Comparison of ENCODE assay signal across 8 cellular contexts in the genomic region with DNA sequence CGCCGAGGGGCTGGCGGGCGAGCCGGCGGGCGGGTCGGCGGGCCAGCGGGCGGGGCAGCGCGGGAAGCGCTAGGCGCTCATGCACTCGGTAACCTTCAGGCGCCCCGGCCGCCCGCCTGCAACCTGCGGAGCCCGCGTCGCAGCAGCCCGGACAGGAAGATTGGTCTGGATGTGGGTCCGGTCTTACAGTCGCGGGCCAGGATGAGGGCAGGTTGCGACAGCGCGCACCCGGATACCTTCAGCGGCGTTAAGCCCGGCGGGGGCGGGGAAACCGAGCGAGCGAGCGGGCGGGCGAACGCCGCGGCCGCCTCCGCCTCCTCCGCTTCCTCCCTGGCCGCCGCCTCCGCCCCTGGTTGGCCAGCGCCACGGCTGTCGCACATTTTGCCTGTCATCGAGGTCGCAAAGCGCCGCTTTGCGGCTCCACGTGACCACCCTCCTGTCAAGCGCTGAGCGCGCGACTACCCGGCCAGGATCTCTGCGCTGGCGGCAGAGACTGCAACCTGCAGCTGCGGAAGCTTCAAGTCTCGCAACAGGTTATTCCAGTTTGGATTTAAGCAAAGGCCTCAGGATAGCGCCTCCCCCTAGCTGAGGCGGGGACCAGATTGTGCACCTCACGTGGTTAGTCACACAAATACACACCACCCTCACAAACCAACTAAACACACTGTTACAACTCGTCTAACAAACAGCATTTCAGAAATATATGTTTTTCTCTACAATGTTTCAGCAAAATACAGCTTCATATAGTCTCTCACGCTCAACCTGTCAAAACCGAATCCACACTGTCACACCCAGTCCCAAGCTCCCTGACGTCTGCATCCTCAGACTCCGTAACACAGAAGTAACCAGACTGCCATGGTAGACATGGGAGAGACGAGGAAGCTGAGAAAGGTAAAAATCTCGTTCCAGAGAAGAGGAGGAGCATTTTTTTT. TPM values are rescaled to one million over a fixed set of nuclear protein-coding genes. Genes with fewer than 3 reads are reported as not detected.
DNase-seq lines count a peak whose midpoint lies in the region; ATAC-seq and TF ChIP-seq lines count a peak whose summit lies in the region.

A gene (minus strand): TSS at position 355 of the 932 bp plus-strand sequence. CDS start 456 bp downstream, outside the sequence.

- peak; percentile 80 for ATAC-seq in GM19351 (IDR thresholded peaks at IDR 0.05; ENCODE audit: unreplicated experiment)
- ATAC-seq in HG03521 (IDR thresholded peaks at IDR 0.05; ENCODE audit: unreplicated experiment) = peak; percentile 86
- peak; percentile 97 to 99 (median 98) for ATAC-seq in right lobe of liver

- H3K27me3 Mint-ChIP-seq in activated CD4-positive, alpha-beta memory T cell treated with anti-CD3 and anti-CD28 coated beads for 36 hours = no peaks in the 10 kb centered on the region

- WGBS in right lobe of liver (ENCODE audit: insufficient coverage, low coverage, low lambda C conversion rate, missing lambda C conversion rate) = 0% methylated on average over 10 of the region's 80 CpGs

- CTCF ChIA-PET in activated CD4-positive, alpha-beta memory T cell treated with anti-CD3 and anti-CD28 coated beads for 36 hours (lab: Charles Lee) = interaction anchor here (1.1 to 3.8 kb wide), 5 partner anchors 9 to 228 kb away, joined by 4 to 25 read pairs (median 7); a partner anchor contains a TSS

- peaks cover 0 to 14% (median 5%) of the 10 kb centered on the region in 4 donors for H3K4me1 ChIP-seq in right lobe of liver

- H3K4me3 ChIP-seq in dorsolateral prefrontal cortex = peak within 1 kb of the TSS; percentile 51 to 98 (median 80)
- peak within 1 kb of the TSS; percentile 71 to 78 (median 75) for H3K4me3 ChIP-seq in right lobe of liver

- peak within 1 kb of the TSS; percentile 85 for H3K4me3 Mint-ChIP-seq in activated CD4-positive, alpha-beta memory T cell treated with anti-CD3 and anti-CD28 coated beads for 36 hours

- peak; percentile 96 for TF ChIP-seq POLR2A in right lobe of liver (IDR thresholded peaks at IDR 0.05)

- H3K36me3 ChIP-seq in right lobe of liver = no peaks in the 10 kb centered on the region

- no peaks in the 10 kb centered on the region for H3K9me3 ChIP-seq in right lobe of liver

- TF ChIP-seq CTCF in dorsolateral prefrontal cortex (IDR thresholded peaks at IDR 0.05 in 54 of 56, conservative IDR thresholded peaks at IDR 0.05 in 2 of 56; ENCODE audit: low read depth in 1 of 56, partially characterized antibody in 56 of 56) (peak in 55 of 56 donors; percentile 19 to 68 (median 47)), right lobe of liver (IDR thresholded peaks at IDR 0.05) (peak; percentile 15 to 37 (median 19))

- H3K9me3 Mint-ChIP-seq in activated CD4-positive, alpha-beta memory T cell treated with anti-CD3 and anti-CD28 coated beads for 36 hours = no peaks in the 10 kb centered on the region

- POLR2A ChIA-PET in activated CD4-positive, alpha-beta memory T cell treated with anti-CD3 and anti-CD28 coated beads for 36 hours (lab: Charles Lee) = interaction anchor here (0.6 to 1.6 kb wide), 3 partner anchors 10 to 106 kb away, joined by 3 to 20 read pairs (median 3); a partner anchor contains a TSS

- peaks cover 1% of the 10 kb centered on the region for H3K36me3 Mint-ChIP-seq in activated CD4-positive, alpha-beta memory T cell treated with anti-CD3 and anti-CD28 coated beads for 36 hours

- DNase-seq in CD1c-positive myeloid dendritic cell (ENCODE audit: extremely low spot score) = peak; percentile 98
- DNase-seq in NCI-H748 treated with DMSO at 0.1 percent for 48 hours (lab: John Stamatoyannopoulos, UW) = peak; percentile 93
- peak; percentile 98 for DNase-seq in activated CD4-positive, alpha-beta memory T cell treated with anti-CD3 and anti-CD28 coated beads for 36 hours
- DNase-seq in dorsolateral prefrontal cortex = peak; percentile 93 to 98 (median 95)
- DNase-seq in right lobe of liver = peak; percentile 97 to 98 (median 98)
- peak; percentile 92 to 96 for DNase-seq in stimulated activated CD4-positive, alpha-beta T cell treated with anti-CD3 and anti-CD28 coated beads, Interleukin-4, amount 100 ng/mL, for 4 hours

- peak within 1 kb of the TSS; percentile 18 to 97 (median 87) for H3K27ac ChIP-seq in dorsolateral prefrontal cortex
- H3K27ac ChIP-seq in right lobe of liver = peak within 1 kb of the TSS; percentile 71 to 81 (median 76)

- H3K27me3 ChIP-seq in dorsolateral prefrontal cortex (no peaks in the 10 kb centered on the region), right lobe of liver (no peaks in the 10 kb centered on the region)

- intact Hi-C loops in activated CD4-positive, alpha-beta memory T cell treated with anti-CD3 and anti-CD28 coated beads for 36 hours (cut with micrococcal nuclease) = loop anchor here (1.0 to 10.0 kb wide), 5 partner anchors 8 to 915 kb away; a partner anchor contains a TSS
- intact Hi-C loops in dorsolateral prefrontal cortex (cut with DNase I) = loop anchor here (1.0 to 10.0 kb wide), 5 partner anchors 8 to 555 kb away; a partner anchor contains a TSS
- intact Hi-C loops in right lobe of liver (cut with DNase I) = no loop called here

- peak within 1 kb of the TSS; percentile 84 for H3K27ac Mint-ChIP-seq in activated CD4-positive, alpha-beta memory T cell treated with anti-CD3 and anti-CD28 coated beads for 36 hours

- H3K4me1 Mint-ChIP-seq in activated CD4-positive, alpha-beta memory T cell treated with anti-CD3 and anti-CD28 coated beads for 36 hours (ENCODE audit: low read depth) = peaks cover 21% of the 10 kb centered on the region

RNA-seq across cellular contexts. Expression of the gene that starts here (rescaled TPM):
- total RNA-seq in activated CD4-positive, alpha-beta memory T cell treated with anti-CD3 and anti-CD28 coated beads for 36 hours = 10 to 100 TPM; 77.0 to 84.6 TPM
- total RNA-seq in dorsolateral prefrontal cortex (100 to 1,000 TPM in 1 of 120 experiments, 10 to 100 TPM in 119; 61.7 to 103 (median 81.7) TPM), right lobe of liver (10 to 100 TPM; 24.1 to 32.4 (median 31.6) TPM)

Comparison
In these comparisons a context has a peak if more than half of its experiments do, and no peak if none do; other contexts are left out.
1. Peak in every context shown above with its lines: DNase-seq, ATAC-seq, H3K4me3 ChIP-seq and H3K27ac ChIP-seq.
2. intact Hi-C loops: an anchor here in activated CD4-positive, alpha-beta memory T cell treated with anti-CD3 and anti-CD28 coated beads for 36 hours (1.0 to 10.0 kb wide) and dorsolateral prefrontal cortex (1.0 to 10.0 kb wide); none called in right lobe of liver.